ENCODE assay signal across 8 cellular contexts in the genomic region with DNA sequence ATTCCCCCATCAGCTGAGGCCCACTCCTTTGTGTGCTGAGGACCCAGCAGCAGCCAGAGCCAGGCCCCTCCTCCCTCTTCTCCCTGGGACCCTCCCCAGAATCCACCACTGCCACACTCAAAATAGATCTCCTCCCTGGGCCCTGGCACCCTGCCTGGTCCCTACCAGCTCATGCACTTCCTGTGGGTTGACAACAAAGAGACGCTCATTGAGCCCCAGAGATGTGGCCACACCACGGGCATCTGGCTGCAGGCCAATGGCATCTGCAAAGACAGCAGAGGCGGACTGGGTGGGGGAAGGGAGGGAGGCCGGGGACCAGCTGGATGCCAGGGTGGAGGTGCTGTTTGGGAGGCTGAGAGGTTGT. TPM values are rescaled to one million over a fixed set of nuclear protein-coding genes. Genes with fewer than 3 reads are reported as not detected.
DNase-seq lines count a peak whose midpoint lies in the region; ATAC-seq and TF ChIP-seq lines count a peak whose summit lies in the region.

No MANE protein-coding gene starts in this region.

- no peaks in the 10 kb centered on the region for H3K36me3 ChIP-seq in PC-3 (ENCODE audit: low read depth, low read length)
- no peaks in the 10 kb centered on the region for H3K36me3 ChIP-seq in hepatocyte (replicated peaks; ENCODE audit: insufficient read depth, low read depth)

- H2AFZ ChIP-seq in PC-3 (ENCODE audit: low read length) (no peak overlapping the region), hepatocyte (no peak overlapping the region)

- H3K27me3 ChIP-seq in PC-3 (ENCODE audit: low read length) (no peaks in the 10 kb centered on the region), hepatocyte (no peaks in the 10 kb centered on the region)

- no peaks in the 10 kb centered on the region for H3K79me2 ChIP-seq in PC-3 (ENCODE audit: low read length)
- no peaks in the 10 kb centered on the region for H3K79me2 ChIP-seq in hepatocyte

- intact Hi-C loops in PC-3 (cut with micrococcal nuclease), result no loop called here

- H3K9me2 ChIP-seq in PC-3 (replicated peaks; ENCODE audit: low read length), result no peaks in the 10 kb centered on the region
- no peaks in the 10 kb centered on the region for H3K9me2 ChIP-seq in hepatocyte (replicated peaks; ENCODE audit: insufficient read depth)

- H3K9ac ChIP-seq in PC-3 (ENCODE audit: low read length), result no peak overlapping the region

- 66% methylated on average over 3 of the region's 4 CpGs for WGBS in hepatocyte (ENCODE audit: low lambda C conversion rate, missing lambda C conversion rate)

- no TSS peak for BruUV-seq in PC-3 (replicated peaks; lab: Mats Ljungman, UMichigan)

- H3K9me3 ChIP-seq in PC-3 (ENCODE audit: low read length), result no peaks in the 10 kb centered on the region
- no peaks in the 10 kb centered on the region for H3K9me3 ChIP-seq in hepatocyte (ENCODE audit: low read depth)

- peak; percentile 38 for ATAC-seq in HG03432 (IDR thresholded peaks at IDR 0.05; ENCODE audit: unreplicated experiment)
- ATAC-seq in PC-3, result peak; percentile 25; the same call in 1 of the 2 replicates

- no peak for TF ChIP-seq CTCF in PC-3 (conservative IDR thresholded peaks at IDR 0.05; ENCODE audit: low read depth, low read length)
- TF ChIP-seq CTCF in hepatocyte (IDR thresholded peaks at IDR 0.05; ENCODE audit: poor library complexity), result no peak

- no peak overlapping the region for H3K27ac ChIP-seq in PC-3 (ENCODE audit: low read length)
- no peak overlapping the region for H3K27ac ChIP-seq in hepatocyte

- CTCF ChIA-PET in PC-3 (lab: Charles Lee), result interaction anchor here (0.7 to 1.8 kb wide), 4 partner anchors 27 to 97 kb away, joined by 4 to 9 read pairs (median 6); no protein-coding TSS in a partner anchor

- H4K20me1 ChIP-seq in PC-3 (ENCODE audit: low read length), result no peaks in the 10 kb centered on the region
- H4K20me1 ChIP-seq in hepatocyte (ENCODE audit: insufficient read depth, poor library complexity, severe bottlenecking), result no peaks in the 10 kb centered on the region

- H3K4me2 ChIP-seq in PC-3 (ENCODE audit: low read length) (no peak overlapping the region), hepatocyte (no peak overlapping the region)

- no peaks in the 10 kb centered on the region for H3F3A ChIP-seq in PC-3 (ENCODE audit: low read length, unreplicated experiment)

- POLR2A ChIA-PET in PC-3 (lab: Charles Lee; ENCODE audit: unreplicated experiment), result interaction anchor here (0.6 to 1.2 kb wide), 2 partner anchors 35 to 41 kb away, joined by 4 read pairs; no protein-coding TSS in a partner anchor

- H3K4me1 ChIP-seq in PC-3 (ENCODE audit: insufficient read depth, low read length) (peaks cover 13% of the 10 kb centered on the region; the same call in 1 of the 2 replicates), hepatocyte (ENCODE audit: insufficient read depth) (peaks cover 8% of the 10 kb centered on the region)

- H3K4me3 ChIP-seq in PC-3 (ENCODE audit: low read length), result no peak overlapping the region
- H3K4me3 ChIP-seq in hepatocyte, result no peak overlapping the region

- peak in 13 of 14 donors; percentile 29 to 93 (median 82) for DNase-seq in C1 segment of cervical spinal cord (lab: John Stamatoyannopoulos, UW)
- peak; percentile 72 for DNase-seq in PC-3
- peak; percentile 86 for DNase-seq in activated effector memory CD4-positive, alpha-beta T cell treated with anti-CD3 and anti-CD28 coated beads, Interleukin-2, amount 50 U/mL, for 16 hours
- DNase-seq in hepatocyte (ENCODE audit: low spot score), result peak; percentile 30
- DNase-seq in stimulated activated CD4-positive, alpha-beta T cell treated with anti-CD3 and anti-CD28 coated beads, TNF-alpha, amount 100 ng/mL, for 1 hour (ENCODE audit: low read depth in 3 of 3, low spot score in 1 of 3), result peak in 2 of 3 donors; percentile 37 to 50
- no peak for DNase-seq in amniotic stem cell (lab: John Stamatoyannopoulos, UW)
- no peak for DNase-seq in OCI-M2 (lab: John Stamatoyannopoulos, UW; ENCODE audit: unreplicated experiment)

RNA-seq across cellular contexts. Expression of gene ENDOU, which starts 16.0 kb away (rescaled TPM):
- total RNA-seq in PC-3 (2014; rRNA removed), result not detected in 2 replicates
- total RNA-seq in hepatocyte, result 0.30 and 1.8 TPM in 2 replicates
- polyA plus RNA-seq in hepatocyte, result 1.0 TPM in 1 of 2 replicates, not detected in the other

RNA-seq across cellular contexts. Expression of gene RAPGEF3, which starts 17.4 kb away (rescaled TPM):
- total RNA-seq in PC-3 (2014; rRNA removed) (6.7 and 9.3 TPM in 2 replicates), hepatocyte (1.0 and 2.6 TPM in 2 replicates)
- 1.6 and 2.1 TPM in 2 replicates for polyA plus RNA-seq in hepatocyte

RNA-seq across cellular contexts. Expression of gene SLC48A1, which starts 31.7 kb away (rescaled TPM):
- 21.4 and 22.3 TPM in 2 replicates for total RNA-seq in PC-3 (2014; rRNA removed)
- 11.2 and 13.0 TPM in 2 replicates for total RNA-seq in hepatocyte
- polyA plus RNA-seq in hepatocyte, result 20.2 and 22.6 TPM in 2 replicates

RNA-seq across cellular contexts. Expression of gene RPAP3, which starts 35.5 kb away (rescaled TPM):
- total RNA-seq in PC-3 (2014; rRNA removed), result 20.3 and 22.1 TPM in 2 replicates
- total RNA-seq in hepatocyte, result 21.7 and 28.1 TPM in 2 replicates
- polyA plus RNA-seq in hepatocyte, result 23.4 and 31.6 TPM in 2 replicates

Comparison
In these comparisons a context has a peak if more than half of its experiments do, and no peak if none do; other contexts are left out.
1. DNase-seq: peak in C1 segment of cervical spinal cord (13 of 14), PC-3 (single experiment), activated effector memory CD4-positive, alpha-beta T cell treated with anti-CD3 and anti-CD28 coated beads, Interleukin-2, amount 50 U/mL, for 16 hours (single experiment), hepatocyte (single experiment) and stimulated activated CD4-positive, alpha-beta T cell treated with anti-CD3 and anti-CD28 coated beads, TNF-alpha, amount 100 ng/mL, for 1 hour (2 of 3); none in amniotic stem cell (single experiment) and OCI-M2 (single experiment).